1 cellular context compared by ENCODE assay signal in the genomic region with DNA sequence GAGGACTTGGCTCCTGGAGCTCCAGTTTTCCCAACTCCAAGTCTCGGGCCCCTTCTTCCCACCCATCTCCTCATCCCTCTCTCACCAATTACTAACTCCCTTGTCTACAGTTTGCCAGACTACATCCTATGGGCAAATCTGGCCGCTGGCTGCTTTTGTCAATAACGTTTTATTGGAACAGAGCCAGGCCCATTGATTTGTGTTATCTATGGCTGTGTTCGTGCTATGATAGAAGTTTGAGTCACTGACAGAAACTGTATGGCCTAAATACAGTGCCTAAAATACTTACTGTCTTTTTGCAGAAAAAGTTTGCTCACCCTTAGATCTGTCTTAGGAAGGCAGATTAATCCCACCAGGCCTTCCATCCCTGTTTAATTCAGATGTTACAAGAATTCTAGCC.
TF ChIP-seq lines count a peak whose summit lies in the region.

No MANE protein-coding gene starts in this region.

TF ChIP-seq in GM23338, 12 proteins besides CTCF, POLR2A, EP300 and RAD21 (continued from another document):
- TF ChIP-seq, protein P1, sequence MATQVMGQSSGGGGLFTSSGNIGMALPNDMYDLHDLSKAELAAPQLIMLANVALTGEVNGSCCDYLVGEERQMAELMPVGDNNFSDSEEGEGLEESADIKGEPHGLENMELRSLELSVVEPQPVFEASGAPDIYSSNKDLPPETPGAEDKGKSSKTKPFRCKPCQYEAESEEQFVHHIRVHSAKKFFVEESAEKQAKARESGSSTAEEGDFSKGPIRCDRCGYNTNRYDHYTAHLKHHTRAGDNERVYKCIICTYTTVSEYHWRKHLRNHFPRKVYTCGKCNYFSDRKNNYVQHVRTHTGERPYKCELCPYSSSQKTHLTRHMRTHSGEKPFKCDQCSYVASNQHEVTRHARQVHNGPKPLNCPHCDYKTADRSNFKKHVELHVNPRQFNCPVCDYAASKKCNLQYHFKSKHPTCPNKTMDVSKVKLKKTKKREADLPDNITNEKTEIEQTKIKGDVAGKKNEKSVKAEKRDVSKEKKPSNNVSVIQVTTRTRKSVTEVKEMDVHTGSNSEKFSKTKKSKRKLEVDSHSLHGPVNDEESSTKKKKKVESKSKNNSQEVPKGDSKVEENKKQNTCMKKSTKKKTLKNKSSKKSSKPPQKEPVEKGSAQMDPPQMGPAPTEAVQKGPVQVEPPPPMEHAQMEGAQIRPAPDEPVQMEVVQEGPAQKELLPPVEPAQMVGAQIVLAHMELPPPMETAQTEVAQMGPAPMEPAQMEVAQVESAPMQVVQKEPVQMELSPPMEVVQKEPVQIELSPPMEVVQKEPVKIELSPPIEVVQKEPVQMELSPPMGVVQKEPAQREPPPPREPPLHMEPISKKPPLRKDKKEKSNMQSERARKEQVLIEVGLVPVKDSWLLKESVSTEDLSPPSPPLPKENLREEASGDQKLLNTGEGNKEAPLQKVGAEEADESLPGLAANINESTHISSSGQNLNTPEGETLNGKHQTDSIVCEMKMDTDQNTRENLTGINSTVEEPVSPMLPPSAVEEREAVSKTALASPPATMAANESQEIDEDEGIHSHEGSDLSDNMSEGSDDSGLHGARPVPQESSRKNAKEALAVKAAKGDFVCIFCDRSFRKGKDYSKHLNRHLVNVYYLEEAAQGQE (IDR thresholded peaks at IDR 0.05; ENCODE audit: unreplicated experiment), result no peak
- no peak for TF ChIP-seq ZNF114 (CRISPR knock-in tag; IDR thresholded peaks at IDR 0.05)
- TF ChIP-seq STAT1 (IDR thresholded peaks at IDR 0.05; ENCODE audit: unreplicated experiment), result no peak
- no peak for TF ChIP-seq POLR2AphosphoS5 (IDR thresholded peaks at IDR 0.05; ENCODE audit: low read depth)
